ENCODE assay signal across 21 cellular contexts in the genomic region with DNA sequence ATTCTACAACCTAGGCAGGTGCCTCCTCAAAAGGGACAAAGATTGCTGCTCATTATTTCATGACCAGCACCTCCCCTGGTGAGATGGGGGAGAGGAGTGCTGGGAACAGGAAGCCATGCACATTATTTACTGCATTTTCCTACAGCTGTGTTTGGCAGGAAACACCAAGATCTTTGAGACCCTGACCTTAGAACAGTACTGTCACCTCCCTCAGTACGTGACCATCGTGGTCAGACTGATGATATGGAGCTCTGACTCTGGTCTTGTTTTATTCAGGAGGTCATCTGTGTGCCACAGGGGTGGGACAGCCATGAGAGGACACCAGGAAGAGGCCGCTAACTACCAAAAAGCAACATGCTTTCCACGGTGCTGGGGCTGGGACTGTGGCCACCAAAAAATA. TPM values are rescaled to one million over a fixed set of nuclear protein-coding genes. Genes with fewer than 3 reads are reported as not detected.
DNase-seq lines count a peak whose midpoint lies in the region; ATAC-seq, FAIRE-seq and TF ChIP-seq lines count a peak whose summit lies in the region.
"Had no signal": no experiment of that assay in that cellular context is flagged by ENCODE, and none has a peak within 500 bp of the region (broad histone marks: within the 10 kb centered on the region; RNA-seq: fewer than 3 reads in every experiment).

No MANE protein-coding gene starts in this region.

- no peak for TF ChIP-seq EP300 in gastroesophageal sphincter (IDR thresholded peaks at IDR 0.05)

- peak; percentile 42 for FAIRE-seq in HTR-8/SVneo (lab: Jason Lieb, UNC)

- TF ChIP-seq CTCF in endothelial cell (IDR thresholded peaks at IDR 0.05; ENCODE audit: unreplicated experiment) = no peak
- TF ChIP-seq CTCF in nephron (IDR thresholded peaks at IDR 0.05; ENCODE audit: unreplicated experiment in 3 of 3) = no peak
- TF ChIP-seq CTCF in gastroesophageal sphincter (IDR thresholded peaks at IDR 0.05) = no peak

- no peak overlapping the region for H3K27ac ChIP-seq in CD4-positive, CD25-positive, alpha-beta regulatory T cell (ENCODE audit: insufficient read depth, low read length, poor library complexity, severe bottlenecking)
- H3K27ac ChIP-seq in gastroesophageal sphincter = peak overlapping the region in 1 of 4 donors; percentile 35
- H3K27ac ChIP-seq: tibial artery had no signal

- H3K27ac Mint-ChIP-seq in CD4-positive, CD25-positive, alpha-beta regulatory T cell = peak overlapping the region in 2 of 3 donors; percentile 32 to 56
- H3K27ac Mint-ChIP-seq in endothelial cell (ENCODE audit: unreplicated experiment) (peak overlapping the region; percentile 36), nephron (peak overlapping the region; percentile 21 to 65 (median 54))
- H3K27ac Mint-ChIP-seq: activated B cell treated with CpG ODN at 0.5 μM for 24 hours; activated CD8-positive, alpha-beta memory T cell treated with anti-CD3 and anti-CD28 coated beads, Interleukin-2, amount 10 ng/mL, durations not matched to agents 7 days and 5 days had no signal

- H3K4me3 Mint-ChIP-seq in CD4-positive, CD25-positive, alpha-beta regulatory T cell = no peak overlapping the region
- H3K4me3 Mint-ChIP-seq in endothelial cell (ENCODE audit: unreplicated experiment) (peak overlapping the region; percentile 42), nephron (no peak overlapping the region)
- H3K4me3 Mint-ChIP-seq: activated B cell treated with CpG ODN at 0.5 μM for 24 hours; activated CD8-positive, alpha-beta memory T cell treated with anti-CD3 and anti-CD28 coated beads, Interleukin-2, amount 10 ng/mL, durations not matched to agents 7 days and 5 days; immature natural killer cell; T-helper 2 cell treated with Interferon-gamma antibody and Interleukin-4, amounts not matched to agents 5 μg/mL and 100 μg/mL, for 36 hours had no signal

- no peaks in the 10 kb centered on the region for H3K9me3 Mint-ChIP-seq in CD4-positive, CD25-positive, alpha-beta regulatory T cell
- H3K9me3 Mint-ChIP-seq in endothelial cell (ENCODE audit: unreplicated experiment) (no peaks in the 10 kb centered on the region), nephron (no peaks in the 10 kb centered on the region)
- H3K9me3 Mint-ChIP-seq: activated B cell treated with CpG ODN at 0.5 μM for 24 hours; immature natural killer cell; T-helper 2 cell treated with Interferon-gamma antibody and Interleukin-4, amounts not matched to agents 5 μg/mL and 100 μg/mL, for 36 hours had no signal

- ATAC-seq in CD4-positive, CD25-positive, alpha-beta regulatory T cell (ENCODE audit: low read depth in 2 of 2) = no peak
- ATAC-seq in GM19023 (IDR thresholded peaks at IDR 0.05; ENCODE audit: unreplicated experiment) = no peak
- no peak for ATAC-seq in gastroesophageal sphincter
- ATAC-seq: activated CD8-positive, alpha-beta memory T cell treated with anti-CD3 and anti-CD28 coated beads, Interleukin-2, amount 10 ng/mL, durations not matched to agents 7 days and 5 days had no signal

- H3K36me3 ChIP-seq in CD4-positive, CD25-positive, alpha-beta regulatory T cell (ENCODE audit: control insufficient read depth, insufficient read depth, low read length) = peaks cover 88% of the 10 kb centered on the region
- H3K36me3 ChIP-seq in gastroesophageal sphincter = peaks cover 0 to 93% of the 10 kb centered on the region in 2 donors

- WGBS in gastroesophageal sphincter (ENCODE audit: low coverage in 1 of 2), 2 donors = 20 to 58% methylated on average over 1 to 2 of the region's 4 CpGs

- no peak for DNase-seq in CD4-positive, CD25-positive, alpha-beta regulatory T cell
- DNase-seq in HTR-8/SVneo (ENCODE audit: insufficient read length, low spot score) (no peak), endothelial cell (ENCODE audit: low spot score) (no peak)
- DNase-seq in activated CD4-positive, CD25-positive, alpha-beta regulatory T cell treated with anti-CD3 and anti-CD28 coated beads, Interleukin-2, amount 50 U/mL, for 72 hours = no peak
- DNase-seq: activated B cell treated with CpG ODN at 0.5 μM for 24 hours; activated CD8-positive, alpha-beta memory T cell treated with anti-CD3 and anti-CD28 coated beads, Interleukin-2, amount 10 ng/mL, durations not matched to agents 7 days and 5 days; Caco-2; cerebellar nuclear complex; heart right ventricle; immature natural killer cell; Karpas-422; mesendoderm; NCI-H2029; NCI-H446 treated with DMSO at 0.1 percent for 48 hours; NK-92 treated with Interleukin-12 subunit alpha and Interleukin-12 subunit beta, amount 100 ng/mL, for 24 hours; SK-N-SH had no signal

- H3K4me3 ChIP-seq in CD4-positive, CD25-positive, alpha-beta regulatory T cell (ENCODE audit: low read depth, low read length) = no peak overlapping the region
- H3K4me3 ChIP-seq in gastroesophageal sphincter = no peak overlapping the region
- H3K4me3 ChIP-seq: heart right ventricle, tibial artery had no signal

- TF ChIP-seq POLR2A in gastroesophageal sphincter (IDR thresholded peaks at IDR 0.05) = no peak

- peaks cover 0 to 23% (median 8%) of the 10 kb centered on the region in 4 donors for H3K4me1 Mint-ChIP-seq in CD4-positive, CD25-positive, alpha-beta regulatory T cell
- H3K4me1 Mint-ChIP-seq in endothelial cell (ENCODE audit: unreplicated experiment) = peaks cover 25% of the 10 kb centered on the region
- H3K4me1 Mint-ChIP-seq in nephron = peaks cover 20% of the 10 kb centered on the region
- H3K4me1 Mint-ChIP-seq: activated B cell treated with CpG ODN at 0.5 μM for 24 hours had no signal

- peaks cover 42% of the 10 kb centered on the region for H3K36me3 Mint-ChIP-seq in CD4-positive, CD25-positive, alpha-beta regulatory T cell
- H3K36me3 Mint-ChIP-seq in endothelial cell (ENCODE audit: low read depth, unreplicated experiment) (peaks cover 59% of the 10 kb centered on the region), nephron (ENCODE audit: low read depth) (peaks cover 90% of the 10 kb centered on the region)

- H3K4me1 ChIP-seq in CD4-positive, CD25-positive, alpha-beta regulatory T cell (ENCODE audit: control insufficient read depth, insufficient read depth, low read length, poor library complexity, severe bottlenecking) = peaks cover 5% of the 10 kb centered on the region
- peaks cover 0 to 53% (median 8%) of the 10 kb centered on the region in 3 donors for H3K4me1 ChIP-seq in gastroesophageal sphincter
- H3K4me1 ChIP-seq: Caco-2 had no signal

- no peaks in the 10 kb centered on the region for H3K27me3 ChIP-seq in CD4-positive, CD25-positive, alpha-beta regulatory T cell (ENCODE audit: control insufficient read depth, insufficient read depth, low read length)
- H3K27me3 ChIP-seq in gastroesophageal sphincter = no peaks in the 10 kb centered on the region
- H3K27me3 ChIP-seq: heart right ventricle, tibial artery had no signal

- H3K27me3 Mint-ChIP-seq in CD4-positive, CD25-positive, alpha-beta regulatory T cell = no peaks in the 10 kb centered on the region
- H3K27me3 Mint-ChIP-seq in endothelial cell (ENCODE audit: unreplicated experiment) (peaks cover 10% of the 10 kb centered on the region), nephron (ENCODE audit: low read depth) (no peaks in the 10 kb centered on the region)
- H3K27me3 Mint-ChIP-seq: activated B cell treated with CpG ODN at 0.5 μM for 24 hours; activated CD8-positive, alpha-beta memory T cell treated with anti-CD3 and anti-CD28 coated beads, Interleukin-2, amount 10 ng/mL, durations not matched to agents 7 days and 5 days had no signal

- no peaks in the 10 kb centered on the region for H3K9me3 ChIP-seq in CD4-positive, CD25-positive, alpha-beta regulatory T cell (ENCODE audit: control insufficient read depth in 2 of 2, low read length in 2 of 2)
- H3K9me3 ChIP-seq in gastroesophageal sphincter = no peaks in the 10 kb centered on the region
- H3K9me3 ChIP-seq: Caco-2, heart right ventricle, SK-N-SH, tibial artery had no signal

RNA-seq across cellular contexts. Expression of a gene that starts 37.4 kb away (rescaled TPM):
- 152 TPM for total RNA-seq in CD4-positive, CD25-positive, alpha-beta regulatory T cell
- 10 to 100 TPM; 32.1 to 39.8 (median 37.9) TPM for polyA plus RNA-seq in CD4-positive, CD25-positive, alpha-beta regulatory T cell
- total RNA-seq in endothelial cell (ENCODE audit: unreplicated experiment) = 294 TPM
- total RNA-seq in gastroesophageal sphincter = 100 to 1,000 TPM; 101 to 128 (median 104) TPM
